8 cellular contexts compared by ENCODE assay signal in the genomic region with DNA sequence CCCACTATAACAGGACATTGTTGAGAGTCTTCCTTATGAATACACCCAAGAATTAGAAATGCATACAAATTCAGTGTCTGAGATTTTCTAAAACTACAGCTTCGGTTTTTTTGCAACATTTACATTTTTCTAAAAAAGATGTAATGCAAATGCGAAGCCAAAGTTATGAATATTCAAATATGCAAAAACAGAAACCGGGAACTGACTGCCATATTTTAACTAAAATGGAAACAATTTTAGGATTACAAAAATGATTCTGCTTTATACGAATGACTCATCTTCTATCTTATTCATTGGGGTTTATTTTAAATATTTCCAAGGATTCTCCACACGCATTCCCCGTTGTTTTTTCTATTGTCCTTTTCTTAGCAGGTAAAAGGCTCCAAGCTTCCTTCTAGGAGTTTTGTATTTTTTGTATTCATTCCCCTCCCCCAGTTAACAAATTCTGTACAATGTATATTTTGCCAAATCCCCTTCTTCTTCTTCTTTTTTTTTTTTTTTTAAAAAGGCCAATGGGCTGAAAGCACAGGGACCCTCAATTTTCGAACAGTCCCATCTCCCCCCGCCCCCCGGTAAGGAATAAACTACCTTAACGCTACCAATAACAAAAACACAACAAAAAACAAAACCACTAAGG. TPM values are rescaled to one million over a fixed set of nuclear protein-coding genes. Genes with fewer than 3 reads are reported as not detected.
DNase-seq lines count a peak whose midpoint lies in the region; ATAC-seq and TF ChIP-seq lines count a peak whose summit lies in the region.

No MANE protein-coding gene starts in this region.

- peaks cover 33% of the 10 kb centered on the region for H3K36me3 ChIP-seq in OCI-LY1 (ENCODE audit: insufficient read depth, low read length)

- H3K4me1 Mint-ChIP-seq in progenitor cell of endocrine pancreas (ENCODE audit: low read depth) = peaks cover 30% of the 10 kb centered on the region

- H3K9me3 Mint-ChIP-seq in progenitor cell of endocrine pancreas (ENCODE audit: low read depth) = no peaks in the 10 kb centered on the region

- no peak overlapping the region for H2AFZ ChIP-seq in OCI-LY1 (ENCODE audit: low read length)

- intact Hi-C loops in sciatic nerve (cut with DNase I) = no loop called here

- peak overlapping the region; percentile 100 for H3K4me3 Mint-ChIP-seq in progenitor cell of endocrine pancreas (ENCODE audit: low read depth)

- H3K27ac Mint-ChIP-seq in progenitor cell of endocrine pancreas = peak overlapping the region; percentile 98

- peaks cover 31% of the 10 kb centered on the region for H3K79me2 ChIP-seq in OCI-LY1 (ENCODE audit: insufficient read depth, low read length)

- H4K20me1 ChIP-seq in OCI-LY1 (ENCODE audit: insufficient read depth, low read length) = no peaks in the 10 kb centered on the region

- H3K4me1 ChIP-seq in OCI-LY1 (ENCODE audit: insufficient read depth, low read length, severe bottlenecking) = peaks cover 33% of the 10 kb centered on the region

- TF ChIP-seq CTCF in OCI-LY1 (IDR thresholded peaks at IDR 0.05; ENCODE audit: low read length) = no peak
- no peak for TF ChIP-seq CTCF in progenitor cell of endocrine pancreas (IDR thresholded peaks at IDR 0.05; ENCODE audit: unreplicated experiment)

- H3F3A ChIP-seq in OCI-LY1 (ENCODE audit: insufficient read depth, low read length) = peaks cover 3% of the 10 kb centered on the region; the same call in 1 of the 2 replicates

- no peaks in the 10 kb centered on the region for H3K9me3 ChIP-seq in OCI-LY1 (ENCODE audit: low read length)

- no peaks in the 10 kb centered on the region for H3K27me3 ChIP-seq in OCI-LY1 (ENCODE audit: insufficient read depth, low read length)

- H3K27me3 Mint-ChIP-seq in progenitor cell of endocrine pancreas = peaks cover 2% of the 10 kb centered on the region

- DNase-seq in epithelial cell of prostate (ENCODE audit: low read depth, low spot score) (no peak), progenitor cell of endocrine pancreas (ENCODE audit: low spot score, unreplicated experiment) (no peak), middle frontal gyrus (ENCODE audit: extremely low spot score, low spot score) (no peak), kidney tubule cell (ENCODE audit: low spot score) (no peak), sciatic nerve (ENCODE audit: low spot score) (no peak)

- H3K27ac ChIP-seq in OCI-LY1 (ENCODE audit: low read depth, low read length, poor library complexity, severe bottlenecking) (peak overlapping the region; percentile 82), epithelial cell of prostate (peak overlapping the region; percentile 93)

- peak overlapping the region; percentile 76 for H3K4me2 ChIP-seq in OCI-LY1 (ENCODE audit: low read length)

- ATAC-seq in GM18519 (IDR thresholded peaks at IDR 0.05; ENCODE audit: low FRiP score, unreplicated experiment) (no peak), sciatic nerve (no peak)

- H3K36me3 Mint-ChIP-seq in progenitor cell of endocrine pancreas (ENCODE audit: insufficient read depth) = peaks cover 5% of the 10 kb centered on the region

- peak overlapping the region; percentile 99 for H3K4me3 ChIP-seq in GM08714 (ENCODE audit: low read length)
- peak overlapping the region; percentile 89 for H3K4me3 ChIP-seq in OCI-LY1 (ENCODE audit: low read depth, low read length, poor library complexity, severe bottlenecking)

- H3K9ac ChIP-seq in OCI-LY1 (ENCODE audit: low read length) = peak overlapping the region; percentile 81

- no peaks in the 10 kb centered on the region for H3K9me2 ChIP-seq in OCI-LY1 (ENCODE audit: low read depth, low read length)

RNA-seq across cellular contexts. Expression of a gene that starts 1.0 kb away (rescaled TPM):
- total RNA-seq in progenitor cell of endocrine pancreas = 68.0 and 69.3 TPM in 2 replicates
- 142 TPM for total RNA-seq in sciatic nerve

RNA-seq across cellular contexts. Expression of a gene that starts 18.6 kb away (rescaled TPM):
- total RNA-seq in progenitor cell of endocrine pancreas = not detected in 2 replicates
- not detected for total RNA-seq in sciatic nerve

RNA-seq across cellular contexts. Expression of a gene that starts 44.3 kb away (rescaled TPM):
- total RNA-seq in progenitor cell of endocrine pancreas (0.67 and 1.7 TPM in 2 replicates), sciatic nerve (29.6 TPM)

Comparison
In these comparisons a context has a peak if more than half of its experiments do, and no peak if none do; other contexts are left out.
1. RNA of a gene that starts 44.3 kb away (total RNA-seq): 29.6 TPM in sciatic nerve (single experiment); 0.67 to 1.7 TPM in progenitor cell of endocrine pancreas; every median in the first group is over 10 times any median in the second.